9 cellular contexts compared by ENCODE assay signal in the genomic region with DNA sequence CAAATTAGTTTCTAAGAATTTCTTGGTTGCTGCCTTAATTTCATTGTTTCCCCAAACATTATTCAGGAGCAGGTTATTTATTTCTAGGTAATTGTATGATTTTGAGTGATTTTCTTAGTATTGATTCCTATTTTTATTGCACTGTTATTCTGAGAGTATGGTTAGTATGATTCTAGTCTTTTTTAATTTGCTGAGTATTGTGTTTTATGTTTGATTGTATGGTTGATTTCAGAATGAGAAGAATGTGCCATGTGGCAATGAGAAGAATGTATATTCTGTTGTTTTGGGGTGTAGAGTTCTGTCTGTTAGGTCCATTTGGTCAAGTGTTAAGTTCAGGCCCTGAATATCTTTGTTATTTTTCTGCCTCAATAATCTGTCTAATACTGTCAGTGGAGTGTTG. TPM values are rescaled to one million over a fixed set of nuclear protein-coding genes. Genes with fewer than 3 reads are reported as not detected.
"Had no signal": no experiment of that assay in that cellular context is flagged by ENCODE, and none has a peak within 500 bp of the region (broad histone marks: within the 10 kb centered on the region; RNA-seq: fewer than 3 reads in every experiment).

No MANE protein-coding gene starts in this region.

- DNase-seq: GM23248, GOT3, H7, HFFc6, KG1 had no signal

- H3K4me1 ChIP-seq: HAP-1 had no signal

- H2AFZ ChIP-seq: GM23248 had no signal

- H3K27ac Mint-ChIP-seq: HFFc6, IgD-negative memory B cell had no signal

- H3K4me3 ChIP-seq: GM23248, HAP-1 had no signal

- H3K9me3 ChIP-seq: HAP-1 had no signal

- H3K9ac ChIP-seq: GM23248 had no signal

- H3K9me3 Mint-ChIP-seq: HFFc6 had no signal

- H3K27ac ChIP-seq: GM23248, HL-60 had no signal

- ATAC-seq: HCT116 had no signal

- H3K4me3 Mint-ChIP-seq: HFFc6, IgD-negative memory B cell had no signal

- H3K27me3 Mint-ChIP-seq: IgD-negative memory B cell had no signal

- H3K36me3 ChIP-seq: HAP-1 had no signal

RNA-seq across cellular contexts. Expression of gene LOX, which starts 27.1 kb away (rescaled TPM):
- polyA plus RNA-seq: IgD-negative memory B cell had no signal
